ENCODE assay signal across 25 cellular contexts in genomic region chr4:141410839-141411238, GRCh38.
A peak's percentile ranks its signal among the peaks of the same experiment; 100 is the strongest.
DNase-seq lines count a peak whose midpoint lies in the region; ATAC-seq lines count a peak whose summit lies in the region.
"Had no signal": no experiment of that assay in that cellular context is flagged by ENCODE, and none has a peak within 500 bp of the region (broad histone marks: within the 10 kb centered on the region; RNA-seq: fewer than 3 reads in every experiment).

No MANE protein-coding gene starts in this region.

- intact Hi-C loops in left colon (cut with DNase I, micrococcal nuclease): no loop called here
- intact Hi-C loops in activated CD4-positive, alpha-beta memory T cell treated with anti-CD3 and anti-CD28 coated beads for 36 hours (cut with micrococcal nuclease): no loop called here

- H3K4me3 ChIP-seq in ACC112 (ENCODE audit: low read depth, low read length): no peak overlapping the region
- H3K4me3 ChIP-seq: neural progenitor cell, psoas muscle, skin epidermis had no signal

- peak overlapping the region; percentile 62 for H3K27ac ChIP-seq in ACC112 (ENCODE audit: low read depth, low read length)
- H3K27ac ChIP-seq: neural progenitor cell, psoas muscle, skin epidermis had no signal

- no peaks in the 10 kb centered on the region for H3K27me3 ChIP-seq in ACC112 (ENCODE audit: insufficient read depth, low read length)
- H3K27me3 ChIP-seq: neural progenitor cell had no signal

- H3K9me3 Mint-ChIP-seq in activated CD4-positive, alpha-beta memory T cell treated with anti-CD3 and anti-CD28 coated beads for 36 hours: no peaks in the 10 kb centered on the region
- H3K9me3 Mint-ChIP-seq: activated T-helper 2 cell treated with anti-CD3 and anti-CD28 coated beads, Interferon-gamma antibody, Interleukin-2, Interleukin-4, amounts not matched to agents 10 μg/mL and 5 μg/mL and 100 μg/mL, durations not matched to agents 14 hours and 24 hours and 36 hours; brain; neural progenitor cell had no signal

- no peaks in the 10 kb centered on the region for H3K36me3 ChIP-seq in ACC112 (ENCODE audit: insufficient read depth, low read length)
- H3K36me3 ChIP-seq: neural progenitor cell had no signal

- H2AFZ ChIP-seq in ACC112 (ENCODE audit: low read length, unreplicated experiment): peak overlapping the region; percentile 5
- H2AFZ ChIP-seq: neural progenitor cell had no signal

- peaks cover 10% of the 10 kb centered on the region for H3K4me1 ChIP-seq in ACC112 (ENCODE audit: control insufficient read depth, insufficient read depth, low read length, unreplicated experiment)
- H3K4me1 ChIP-seq: neural progenitor cell, psoas muscle had no signal

- no peaks in the 10 kb centered on the region for H3K27me3 Mint-ChIP-seq in activated CD4-positive, alpha-beta memory T cell treated with anti-CD3 and anti-CD28 coated beads for 36 hours
- H3K27me3 Mint-ChIP-seq: activated naive CD8-positive, alpha-beta T cell; brain had no signal

- H3K79me2 ChIP-seq in ACC112 (ENCODE audit: control insufficient read depth, insufficient read depth, low read length, unreplicated experiment): no peaks in the 10 kb centered on the region

- POLR2A ChIA-PET in activated CD4-positive, alpha-beta memory T cell treated with anti-CD3 and anti-CD28 coated beads for 36 hours (lab: Charles Lee): no interaction called here

- ATAC-seq in HG02678 (IDR thresholded peaks at IDR 0.05; ENCODE audit: unreplicated experiment) (no peak), left colon (no peak), HG03378 (IDR thresholded peaks at IDR 0.05; ENCODE audit: unreplicated experiment) (no peak)
- ATAC-seq: Panc1, psoas muscle had no signal

- CTCF ChIA-PET in activated CD4-positive, alpha-beta memory T cell treated with anti-CD3 and anti-CD28 coated beads for 36 hours (lab: Charles Lee): no interaction called here

- no peak overlapping the region for H3K4me3 Mint-ChIP-seq in activated CD4-positive, alpha-beta memory T cell treated with anti-CD3 and anti-CD28 coated beads for 36 hours
- H3K4me3 Mint-ChIP-seq: activated naive CD8-positive, alpha-beta T cell; brain; neural progenitor cell had no signal

- no peaks in the 10 kb centered on the region for H3K4me1 Mint-ChIP-seq in activated CD4-positive, alpha-beta memory T cell treated with anti-CD3 and anti-CD28 coated beads for 36 hours (ENCODE audit: low read depth)
- H3K4me1 Mint-ChIP-seq: brain, neural progenitor cell had no signal

- DNase-seq in ELR (ENCODE audit: low read depth) (peak; percentile 52), amniotic stem cell (lab: John Stamatoyannopoulos, UW) (peak; percentile 9), glomerular visceral epithelial cell (ENCODE audit: extremely low spot score) (peak; percentile 21), left colon (no peak)
- no peak for DNase-seq in activated CD4-positive, alpha-beta memory T cell treated with anti-CD3 and anti-CD28 coated beads for 36 hours
- DNase-seq: activated CD4-positive, alpha-beta T cell treated with anti-CD3 and anti-CD28 coated beads, Interleukin-2, amount 50 U/mL, for 48 hours; activated CD8-positive, alpha-beta memory T cell treated with anti-CD3 and anti-CD28 coated beads, Interleukin-2, amount 50 U/mL, for 48 hours; effector CD8-positive, alpha-beta T cell; erythroblast; glutamatergic neuron; Karpas-422; NCI-H1694; NCI-H524; NK-92 treated with Interleukin-12 subunit alpha and Interleukin-12 subunit beta, amount 100 ng/mL, for 24 hours; psoas muscle; SHP77 treated with DMSO at 0.1 percent for 48 hours had no signal

- no peaks in the 10 kb centered on the region for H3K36me3 Mint-ChIP-seq in activated CD4-positive, alpha-beta memory T cell treated with anti-CD3 and anti-CD28 coated beads for 36 hours
- H3K36me3 Mint-ChIP-seq: activated naive CD8-positive, alpha-beta T cell; brain; neural progenitor cell had no signal

- H3K27ac Mint-ChIP-seq in activated CD4-positive, alpha-beta memory T cell treated with anti-CD3 and anti-CD28 coated beads for 36 hours: no peak overlapping the region
- H3K27ac Mint-ChIP-seq: activated naive CD8-positive, alpha-beta T cell; activated T-helper 2 cell treated with anti-CD3 and anti-CD28 coated beads, Interferon-gamma antibody, Interleukin-2, Interleukin-4, amounts not matched to agents 10 μg/mL and 5 μg/mL and 100 μg/mL, durations not matched to agents 14 hours and 24 hours and 36 hours; brain; neural progenitor cell had no signal

Comparison
In these comparisons a context has a peak if more than half of its experiments do, and no peak if none do; other contexts are left out.
1. DNase-seq: peak in ELR (single experiment), amniotic stem cell (single experiment) and glomerular visceral epithelial cell (single experiment); none in left colon (0 of 2) and activated CD4-positive, alpha-beta memory T cell treated with anti-CD3 and anti-CD28 coated beads for 36 hours (single experiment).